36 cellular contexts compared by ENCODE assay signal in the genomic region with DNA sequence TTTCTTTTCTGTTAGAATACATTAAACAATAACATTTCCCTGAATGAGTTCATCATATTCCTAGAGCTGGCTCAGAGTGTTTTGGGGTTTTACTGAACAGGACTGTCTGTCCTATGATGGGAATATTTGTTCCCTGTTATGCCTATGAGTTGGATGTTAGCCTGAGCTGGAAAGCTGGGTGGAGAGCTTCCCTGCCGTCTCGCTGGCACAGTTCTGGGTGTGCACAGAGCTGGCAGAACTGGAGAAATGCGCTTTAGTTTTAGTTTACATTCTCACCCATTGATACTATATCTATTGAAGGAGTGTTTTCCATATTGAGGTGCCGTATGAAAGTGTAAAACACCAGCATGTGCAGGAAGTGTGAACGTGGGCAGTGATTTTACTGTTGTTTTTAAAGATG.
"Had no signal": no experiment of that assay in that cellular context is flagged by ENCODE, and none has a peak within 500 bp of the region (broad histone marks: within the 10 kb centered on the region; RNA-seq: fewer than 3 reads in every experiment).

No MANE protein-coding gene starts in this region.

- H3K36me3 Mint-ChIP-seq: activated naive CD4-positive, alpha-beta T cell treated with anti-CD3 and anti-CD28 coated beads, Interleukin-2, amount 10 ng/mL, durations not matched to agents 7 days and 5 days; activated naive CD4-positive, alpha-beta T cell treated with anti-CD3 and anti-CD28 coated beads, Interleukin-2, amount 50 U/mL, for 24 hours; activated naive CD4-positive, alpha-beta T cell treated with anti-CD3 and anti-CD28 coated beads, Interleukin-2, amount 50 U/mL, for 72 hours; activated naive CD8-positive, alpha-beta T cell; activated naive CD8-positive, alpha-beta T cell treated with anti-CD3 and anti-CD28 coated beads for 36 hours; activated naive CD8-positive, alpha-beta T cell treated with anti-CD3 and anti-CD28 coated beads, Interleukin-2, amount 10 ng/mL, durations not matched to agents 7 days and 5 days; brain had no signal

- H3K9me3 Mint-ChIP-seq: activated naive CD4-positive, alpha-beta T cell treated with anti-CD3 and anti-CD28 coated beads, Interleukin-2, amount 10 ng/mL, durations not matched to agents 7 days and 5 days; activated naive CD4-positive, alpha-beta T cell treated with anti-CD3 and anti-CD28 coated beads, Interleukin-2, amount 50 U/mL, for 24 hours; activated naive CD8-positive, alpha-beta T cell treated with anti-CD3 and anti-CD28 coated beads for 36 hours; activated naive CD8-positive, alpha-beta T cell treated with anti-CD3 and anti-CD28 coated beads, Interleukin-2, amount 10 ng/mL, durations not matched to agents 7 days and 5 days; activated naive CD8-positive, alpha-beta T cell treated with anti-CD3 and anti-CD28 coated beads, Interleukin-2, amount 50 U/mL, for 24 hours; activated T-cell treated with anti-CD3 and anti-CD28 coated beads, Interleukin-2, amount 50 U/mL, for 24 hours; activated T-cell treated with anti-CD3 and anti-CD28 coated beads, Interleukin-2, amount 50 U/mL, for 4 hours; activated T-helper 1 cell treated with anti-CD3 and anti-CD28 coated beads, Interleukin-12 subunit alpha, Interleukin-12 subunit beta, Interleukin-2, Interleukin-4 antibody, amounts not matched to agents 30 ng/mL and 10 ng/mL and 1 ng/mL, durations not matched to agents 14 hours and 24 hours and 36 hours; activated T-helper 17 cell treated with anti-CD3 and anti-CD28 coated beads, Interleukin-2, amount 50 U/mL, for 72 hours; activated T-helper 2 cell treated with anti-CD3 and anti-CD28 coated beads, Interferon-gamma antibody, Interleukin-2, Interleukin-4, amounts not matched to agents 10 μg/mL and 5 μg/mL and 100 μg/mL, durations not matched to agents 14 hours and 24 hours and 36 hours had no signal

- H3K4me1 ChIP-seq: adrenal gland, ascending aorta, body of pancreas, breast epithelium had no signal

- H3K9me3 ChIP-seq: adrenal gland, ascending aorta, body of pancreas, breast epithelium had no signal

- ATAC-seq: activated naive CD4-positive, alpha-beta T cell treated with anti-CD3 and anti-CD28 coated beads, Interleukin-2, amount 50 U/mL, for 72 hours; activated naive CD8-positive, alpha-beta T cell treated with anti-CD3 and anti-CD28 coated beads, Interleukin-2, amount 50 U/mL, for 24 hours; activated T-cell treated with anti-CD3 and anti-CD28 coated beads, Interleukin-2, amount 50 U/mL, for 4 hours; activated T-cell treated with anti-CD3 and anti-CD28 coated beads, Interleukin-2, amount 50 U/mL, for 72 hours; activated T-helper 17 cell treated with anti-CD3 and anti-CD28 coated beads, Interleukin-2, amount 50 U/mL, for 72 hours; body of pancreas had no signal

- H3K27me3 Mint-ChIP-seq: activated naive CD4-positive, alpha-beta T cell treated with anti-CD3 and anti-CD28 coated beads, Interleukin-2, amount 10 ng/mL, durations not matched to agents 7 days and 5 days; activated naive CD8-positive, alpha-beta T cell treated with anti-CD3 and anti-CD28 coated beads for 36 hours; activated naive CD8-positive, alpha-beta T cell treated with anti-CD3 and anti-CD28 coated beads, Interleukin-2, amount 50 U/mL, for 24 hours; central memory CD8-positive, alpha-beta T cell had no signal

- DNase-seq: activated effector memory CD4-positive, alpha-beta T cell treated with anti-CD3 and anti-CD28 coated beads, Interleukin-2, amount 50 U/mL, for 16 hours; activated effector memory CD4-positive, alpha-beta T cell treated with Interleukin-2 at 50 U/mL for 16 hours; activated gamma-delta T cell; activated gamma-delta T cell treated with Interleukin-2 at 50 U/mL for 16 hours; activated naive CD4-positive, alpha-beta T cell; activated naive CD4-positive, alpha-beta T cell treated with anti-CD3 and anti-CD28 coated beads for 36 hours; activated naive CD4-positive, alpha-beta T cell treated with anti-CD3 and anti-CD28 coated beads, Interleukin-2, amount 10 ng/mL, durations not matched to agents 7 days and 5 days; activated naive CD4-positive, alpha-beta T cell treated with anti-CD3 and anti-CD28 coated beads, Interleukin-2, amount 50 U/mL, for 16 hours; activated naive CD4-positive, alpha-beta T cell treated with Interleukin-2 at 50 U/mL for 16 hours; activated naive CD8-positive, alpha-beta T cell treated with anti-CD3 and anti-CD28 coated beads for 36 hours; activated naive CD8-positive, alpha-beta T cell treated with anti-CD3 and anti-CD28 coated beads, Interleukin-2, amount 10 ng/mL, durations not matched to agents 7 days and 5 days; activated naive CD8-positive, alpha-beta T cell treated with anti-CD3 and anti-CD28 coated beads, Interleukin-2, amount 50 U/mL, for 24 hours; activated T-cell treated with anti-CD3 and anti-CD28 coated beads, Interleukin-2, amount 50 U/mL, for 24 hours; activated T-cell treated with anti-CD3 and anti-CD28 coated beads, Interleukin-2, amount 50 U/mL, for 4 hours; activated T-cell treated with anti-CD3 and anti-CD28 coated beads, Interleukin-2, amount 50 U/mL, for 48 hours; activated T-cell treated with anti-CD3 and anti-CD28 coated beads, Interleukin-2, amount 50 U/mL, for 72 hours; adrenal gland; amniotic stem cell; amygdala; aorta; body of pancreas; brain microvascular endothelial cell; caudate nucleus; central memory CD4-positive, alpha-beta T cell; cerebellar nuclear complex had no signal

- H3K4me3 Mint-ChIP-seq: activated naive CD4-positive, alpha-beta T cell treated with anti-CD3 and anti-CD28 coated beads for 36 hours; activated naive CD4-positive, alpha-beta T cell treated with anti-CD3 and anti-CD28 coated beads, Interleukin-2, amount 10 ng/mL, durations not matched to agents 7 days and 5 days; activated naive CD4-positive, alpha-beta T cell treated with anti-CD3 and anti-CD28 coated beads, Interleukin-2, amount 50 U/mL, for 24 hours; activated naive CD8-positive, alpha-beta T cell; activated naive CD8-positive, alpha-beta T cell treated with anti-CD3 and anti-CD28 coated beads for 36 hours; activated naive CD8-positive, alpha-beta T cell treated with anti-CD3 and anti-CD28 coated beads, Interleukin-2, amount 10 ng/mL, durations not matched to agents 7 days and 5 days; activated naive CD8-positive, alpha-beta T cell treated with anti-CD3 and anti-CD28 coated beads, Interleukin-2, amount 50 U/mL, for 24 hours; activated T-cell treated with anti-CD3 and anti-CD28 coated beads, Interleukin-2, amount 50 U/mL, for 24 hours; activated T-cell treated with anti-CD3 and anti-CD28 coated beads, Interleukin-2, amount 50 U/mL, for 4 hours; activated T-cell treated with anti-CD3 and anti-CD28 coated beads, Interleukin-2, amount 50 U/mL, for 72 hours; activated T-helper 1 cell treated with anti-CD3 and anti-CD28 coated beads, Interleukin-12 subunit alpha, Interleukin-12 subunit beta, Interleukin-2, Interleukin-4 antibody, amounts not matched to agents 30 ng/mL and 10 ng/mL and 1 ng/mL, durations not matched to agents 14 hours and 24 hours and 36 hours; activated T-helper 17 cell treated with anti-CD3 and anti-CD28 coated beads, Interleukin-2, amount 50 U/mL, for 72 hours; brain; central memory CD8-positive, alpha-beta T cell had no signal

- H3K4me3 ChIP-seq: adrenal gland, ascending aorta, body of pancreas, breast epithelium, cardiac muscle cell had no signal

- H3K27ac Mint-ChIP-seq: activated naive CD4-positive, alpha-beta T cell treated with anti-CD3 and anti-CD28 coated beads for 36 hours; activated naive CD4-positive, alpha-beta T cell treated with anti-CD3 and anti-CD28 coated beads, Interleukin-2, amount 10 ng/mL, durations not matched to agents 7 days and 5 days; activated naive CD4-positive, alpha-beta T cell treated with anti-CD3 and anti-CD28 coated beads, Interleukin-2, amount 50 U/mL, for 24 hours; activated naive CD4-positive, alpha-beta T cell treated with anti-CD3 and anti-CD28 coated beads, Interleukin-2, amount 50 U/mL, for 72 hours; activated naive CD8-positive, alpha-beta T cell; activated naive CD8-positive, alpha-beta T cell treated with anti-CD3 and anti-CD28 coated beads for 36 hours; activated naive CD8-positive, alpha-beta T cell treated with anti-CD3 and anti-CD28 coated beads, Interleukin-2, amount 10 ng/mL, durations not matched to agents 7 days and 5 days; activated naive CD8-positive, alpha-beta T cell treated with anti-CD3 and anti-CD28 coated beads, Interleukin-2, amount 50 U/mL, for 24 hours; activated T-cell treated with anti-CD3 and anti-CD28 coated beads, Interleukin-2, amount 50 U/mL, for 24 hours; activated T-cell treated with anti-CD3 and anti-CD28 coated beads, Interleukin-2, amount 50 U/mL, for 72 hours; activated T-helper 1 cell treated with anti-CD3 and anti-CD28 coated beads, Interleukin-12 subunit alpha, Interleukin-12 subunit beta, Interleukin-2, Interleukin-4 antibody, amounts not matched to agents 30 ng/mL and 10 ng/mL and 1 ng/mL, durations not matched to agents 14 hours and 24 hours and 36 hours; activated T-helper 17 cell treated with anti-CD3 and anti-CD28 coated beads, Interleukin-2, amount 50 U/mL, for 72 hours; activated T-helper 2 cell treated with anti-CD3 and anti-CD28 coated beads, Interferon-gamma antibody, Interleukin-2, Interleukin-4, amounts not matched to agents 10 μg/mL and 5 μg/mL and 100 μg/mL, durations not matched to agents 14 hours and 24 hours and 36 hours; brain had no signal

- H3K27ac ChIP-seq: adrenal gland, ascending aorta, body of pancreas, brain microvascular endothelial cell, breast epithelium, cardiac muscle cell had no signal

- H3K36me3 ChIP-seq: adrenal gland, ascending aorta, brain microvascular endothelial cell, breast epithelium, cardiac muscle cell had no signal

- H3K27me3 ChIP-seq: adrenal gland, ascending aorta, body of pancreas, brain microvascular endothelial cell, breast epithelium, cardiac muscle cell had no signal

- H3K4me1 Mint-ChIP-seq: activated naive CD4-positive, alpha-beta T cell treated with anti-CD3 and anti-CD28 coated beads, Interleukin-2, amount 10 ng/mL, durations not matched to agents 7 days and 5 days; activated naive CD4-positive, alpha-beta T cell treated with anti-CD3 and anti-CD28 coated beads, Interleukin-2, amount 50 U/mL, for 24 hours; activated naive CD8-positive, alpha-beta T cell treated with anti-CD3 and anti-CD28 coated beads for 36 hours; activated naive CD8-positive, alpha-beta T cell treated with anti-CD3 and anti-CD28 coated beads, Interleukin-2, amount 10 ng/mL, durations not matched to agents 7 days and 5 days; activated naive CD8-positive, alpha-beta T cell treated with anti-CD3 and anti-CD28 coated beads, Interleukin-2, amount 50 U/mL, for 24 hours; activated T-helper 17 cell treated with anti-CD3 and anti-CD28 coated beads, Interleukin-2, amount 50 U/mL, for 72 hours; central memory CD8-positive, alpha-beta T cell had no signal
